ENCODE assay signal across 8 cellular contexts in genomic region chr5:72956324-72957140, GRCh38. TPM values are rescaled to one million over a fixed set of nuclear protein-coding genes. Genes with fewer than 3 reads are reported as not detected.
A peak's percentile ranks its signal among the peaks of the same experiment; 100 is the strongest.
DNase-seq lines count a peak whose midpoint lies in the region; ATAC-seq and TF ChIP-seq lines count a peak whose summit lies in the region.

No MANE protein-coding gene starts in this region.

- H4K20me1 ChIP-seq in OCI-LY1 (ENCODE audit: insufficient read depth, low read length): no peaks in the 10 kb centered on the region

- intact Hi-C loops in activated naive CD4-positive, alpha-beta T cell treated with anti-CD3 and anti-CD28 coated beads for 36 hours (cut with micrococcal nuclease): loop anchor here (5.0 kb wide), 2 partner anchors 341 to 344 kb away; no protein-coding TSS in a partner anchor
- intact Hi-C loops in aorta (cut with DNase I): loop anchor here in 1 of 2 donors (5.0 to 10.0 kb wide), 2 partner anchors 58 to 496 kb away; no protein-coding TSS in a partner anchor

- H3K9me3 ChIP-seq in CD8-positive, alpha-beta memory T cell (ENCODE audit: low read length): no peaks in the 10 kb centered on the region
- H3K9me3 ChIP-seq in OCI-LY1 (ENCODE audit: low read length) (peaks cover 6% of the 10 kb centered on the region; the same call in 1 of the 2 replicates), gastroesophageal sphincter (no peaks in the 10 kb centered on the region), neuron (ENCODE audit: low read length) (no peaks in the 10 kb centered on the region), aorta (ENCODE audit: control insufficient read depth, low read length) (no peaks in the 10 kb centered on the region)

- TF ChIP-seq EP300 in gastroesophageal sphincter (IDR thresholded peaks at IDR 0.05): no peak

- peaks cover 8% of the 10 kb centered on the region for H3K27me3 ChIP-seq in CD8-positive, alpha-beta memory T cell (ENCODE audit: insufficient read depth, low read length, poor library complexity, severe bottlenecking)
- H3K27me3 ChIP-seq in OCI-LY1 (ENCODE audit: insufficient read depth, low read length): no peaks in the 10 kb centered on the region
- no peaks in the 10 kb centered on the region for H3K27me3 ChIP-seq in gastroesophageal sphincter
- no peaks in the 10 kb centered on the region for H3K27me3 ChIP-seq in neuron (ENCODE audit: insufficient read depth, low read length)
- H3K27me3 ChIP-seq in aorta (ENCODE audit: control insufficient read depth in 1 of 2, insufficient read depth in 2 of 2, low read length in 1 of 2): no peaks in the 10 kb centered on the region

- peak overlapping the region; percentile 85 for H3K4me3 ChIP-seq in CD8-positive, alpha-beta memory T cell (ENCODE audit: low read length)
- H3K4me3 ChIP-seq in OCI-LY1 (ENCODE audit: low read depth, low read length, poor library complexity, severe bottlenecking): peak overlapping the region; percentile 69
- peak overlapping the region; percentile 69 to 80 for H3K4me3 ChIP-seq in gastroesophageal sphincter
- H3K4me3 ChIP-seq in neuron (ENCODE audit: low read length): peak overlapping the region; percentile 97
- H3K4me3 ChIP-seq in aorta (ENCODE audit: low read length in 2 of 2): peak overlapping the region; percentile 44 to 69

- peak in 1 of 2 donors; percentile 6 for TF ChIP-seq POLR2A in gastroesophageal sphincter (IDR thresholded peaks at IDR 0.05)

- H3K27ac Mint-ChIP-seq in CD8-positive, alpha-beta memory T cell: peak overlapping the region in 7 of 8 donors; percentile 51 to 87 (median 68)
- no peak overlapping the region for H3K27ac Mint-ChIP-seq in activated naive CD4-positive, alpha-beta T cell treated with anti-CD3 and anti-CD28 coated beads for 36 hours

- ATAC-seq in GM19372 (IDR thresholded peaks at IDR 0.05; ENCODE audit: low read depth, unreplicated experiment) (peak; percentile 35), HG03442 (IDR thresholded peaks at IDR 0.05; ENCODE audit: unreplicated experiment) (peak; percentile 33), gastroesophageal sphincter (peak; percentile 54), aorta (ENCODE audit: low FRiP score) (peak; percentile 68)

- TF ChIP-seq CTCF in OCI-LY1 (IDR thresholded peaks at IDR 0.05; ENCODE audit: low read length): no peak
- TF ChIP-seq CTCF in gastroesophageal sphincter (IDR thresholded peaks at IDR 0.05): no peak

- H3K27me3 Mint-ChIP-seq in CD8-positive, alpha-beta memory T cell: peaks cover 29 to 56% of the 10 kb centered on the region in 2 donors
- peaks cover 47% of the 10 kb centered on the region for H3K27me3 Mint-ChIP-seq in activated naive CD4-positive, alpha-beta T cell treated with anti-CD3 and anti-CD28 coated beads for 36 hours (ENCODE audit: low read depth)

- POLR2A ChIA-PET in CD8-positive, alpha-beta memory T cell (lab: Charles Lee): interaction anchor here (0.6 to 1.2 kb wide), 3 partner anchors 44 to 542 kb away, joined by 3 to 5 read pairs (median 3); partner anchors contain the start of gene BTF3

- peaks cover 0 to 3% (median 0%) of the 10 kb centered on the region in 5 donors for H3K9me3 Mint-ChIP-seq in CD8-positive, alpha-beta memory T cell
- no peaks in the 10 kb centered on the region for H3K9me3 Mint-ChIP-seq in activated naive CD4-positive, alpha-beta T cell treated with anti-CD3 and anti-CD28 coated beads for 36 hours

- peak overlapping the region; percentile 84 to 96 (median 94) for H3K4me3 Mint-ChIP-seq in CD8-positive, alpha-beta memory T cell
- H3K4me3 Mint-ChIP-seq in activated naive CD4-positive, alpha-beta T cell treated with anti-CD3 and anti-CD28 coated beads for 36 hours: peak overlapping the region; percentile 68

- H3K27ac ChIP-seq in CD8-positive, alpha-beta memory T cell (ENCODE audit: low read depth, low read length): peak overlapping the region; percentile 50
- H3K27ac ChIP-seq in OCI-LY1 (ENCODE audit: low read depth, low read length, poor library complexity, severe bottlenecking) (no peak overlapping the region), gastroesophageal sphincter (peak overlapping the region; percentile 82 to 99 (median 97)), aorta (ENCODE audit: low read depth in 1 of 2, low read length in 2 of 2) (peak overlapping the region; percentile 57 to 65)

- peak in 4 of 5 donors; percentile 6 to 55 (median 20) for DNase-seq in CD8-positive, alpha-beta memory T cell
- DNase-seq in activated naive CD4-positive, alpha-beta T cell treated with anti-CD3 and anti-CD28 coated beads for 36 hours: peak; percentile 10
- peak; percentile 77 to 85 for DNase-seq in aorta

- no peaks in the 10 kb centered on the region for H3K36me3 ChIP-seq in CD8-positive, alpha-beta memory T cell (ENCODE audit: insufficient read depth, low read length)
- no peaks in the 10 kb centered on the region; the same call in 1 of the 2 replicates for H3K36me3 ChIP-seq in OCI-LY1 (ENCODE audit: insufficient read depth, low read length)
- H3K36me3 ChIP-seq in gastroesophageal sphincter: no peaks in the 10 kb centered on the region
- no peaks in the 10 kb centered on the region for H3K36me3 ChIP-seq in neuron (ENCODE audit: insufficient read depth, low read length)
- H3K36me3 ChIP-seq in aorta (ENCODE audit: control insufficient read depth in 1 of 2, insufficient read depth in 2 of 2, low read length in 1 of 2): no peaks in the 10 kb centered on the region

- peaks cover 3% of the 10 kb centered on the region; the same call in 1 of the 2 replicates for H3K79me2 ChIP-seq in OCI-LY1 (ENCODE audit: insufficient read depth, low read length)

- peak overlapping the region; percentile 75 for H3K4me2 ChIP-seq in OCI-LY1 (ENCODE audit: low read length)

- peaks cover 16 to 32% (median 18%) of the 10 kb centered on the region in 3 donors for H3K4me1 Mint-ChIP-seq in CD8-positive, alpha-beta memory T cell
- H3K4me1 Mint-ChIP-seq in activated naive CD4-positive, alpha-beta T cell treated with anti-CD3 and anti-CD28 coated beads for 36 hours (ENCODE audit: low read depth): peaks cover 10% of the 10 kb centered on the region

- 0% methylated on average over 5 to 12 of the region's 51 CpGs for WGBS in gastroesophageal sphincter (ENCODE audit: low coverage in 1 of 2), 2 donors
- WGBS in aorta, 2 donors: 1% methylated on average over 40 to 51 of the region's 51 CpGs

- CTCF ChIA-PET in CD8-positive, alpha-beta memory T cell (lab: Charles Lee): interaction anchor here (0.6 to 2.4 kb wide), 13 partner anchors 7 to 723 kb away, joined by 3 to 12 read pairs (median 3); partner anchors contain the start of gene TNPO1
- CTCF ChIA-PET in activated naive CD4-positive, alpha-beta T cell treated with anti-CD3 and anti-CD28 coated beads for 36 hours (lab: Charles Lee): interaction anchor here (0.6 to 2.1 kb wide), 11 partner anchors 10 to 503 kb away, joined by 3 to 7 read pairs (median 3); no protein-coding TSS in a partner anchor

- H3F3A ChIP-seq in OCI-LY1 (ENCODE audit: insufficient read depth, low read length): no peaks in the 10 kb centered on the region

- H3K36me3 Mint-ChIP-seq in CD8-positive, alpha-beta memory T cell: peaks cover 0 to 10% (median 0%) of the 10 kb centered on the region in 3 donors
- no peaks in the 10 kb centered on the region for H3K36me3 Mint-ChIP-seq in activated naive CD4-positive, alpha-beta T cell treated with anti-CD3 and anti-CD28 coated beads for 36 hours (ENCODE audit: low read depth)

- peak overlapping the region; percentile 56 for H3K9ac ChIP-seq in OCI-LY1 (ENCODE audit: low read length)

- H3K4me1 ChIP-seq in CD8-positive, alpha-beta memory T cell (ENCODE audit: insufficient read depth, low read length): peaks cover 6% of the 10 kb centered on the region
- H3K4me1 ChIP-seq in OCI-LY1 (ENCODE audit: insufficient read depth, low read length, severe bottlenecking): peaks cover 24% of the 10 kb centered on the region
- H3K4me1 ChIP-seq in gastroesophageal sphincter: peaks cover 0 to 49% (median 10%) of the 10 kb centered on the region in 3 donors
- peaks cover 14% of the 10 kb centered on the region for H3K4me1 ChIP-seq in neuron (ENCODE audit: insufficient read depth, low read length)
- H3K4me1 ChIP-seq in aorta (ENCODE audit: control insufficient read depth in 1 of 2, insufficient read depth in 2 of 2, low read length in 2 of 2): peaks cover 0 to 4% of the 10 kb centered on the region in 2 donors

- no peaks in the 10 kb centered on the region for H3K9me2 ChIP-seq in OCI-LY1 (ENCODE audit: low read depth, low read length)

- H2AFZ ChIP-seq in OCI-LY1 (ENCODE audit: low read length) (peak overlapping the region; percentile 23), neuron (ENCODE audit: low read depth, low read length) (peak overlapping the region; percentile 78)

RNA-seq across cellular contexts. Expression of gene FCHO2, which starts 0.7 kb away (rescaled TPM):
- total RNA-seq in CD8-positive, alpha-beta memory T cell: 1 to 10 TPM; 3.9 to 4.2 TPM
- polyA plus RNA-seq in CD8-positive, alpha-beta memory T cell: 0.98 TPM
- total RNA-seq in activated naive CD4-positive, alpha-beta T cell treated with anti-CD3 and anti-CD28 coated beads for 36 hours: under 1 TPM; 0.54 to 0.93 TPM
- 10 to 100 TPM; 27.3 to 36.3 (median 30.1) TPM for total RNA-seq in gastroesophageal sphincter
- 10 to 100 TPM; 47.7 to 57.5 TPM for total RNA-seq in aorta
- polyA plus RNA-seq in aorta: 10 to 100 TPM; 13.1 to 14.8 TPM

Comparison
In these comparisons a context has a peak if more than half of its experiments do, and no peak if none do; other contexts are left out.
1. DNase-seq: peak in every context shown above with its lines; median percentile 81 in aorta; 20 in CD8-positive, alpha-beta memory T cell; 10 in activated naive CD4-positive, alpha-beta T cell treated with anti-CD3 and anti-CD28 coated beads for 36 hours.
2. RNA of gene FCHO2, which starts 0.7 kb away (total RNA-seq): 47.7 to 57.5 TPM in aorta and 27.3 to 36.3 TPM in gastroesophageal sphincter; 3.9 to 4.2 TPM in CD8-positive, alpha-beta memory T cell and 0.54 to 0.93 TPM in activated naive CD4-positive, alpha-beta T cell treated with anti-CD3 and anti-CD28 coated beads for 36 hours; every median in the first group is over 4 times any median in the second.
3. Peak in every context shown above with its lines, with median percentiles within 50 percentile points of each other: H3K4me3 ChIP-seq and ATAC-seq.